Comparison of ENCODE assay signal across 20 cellular contexts in the genomic region with DNA sequence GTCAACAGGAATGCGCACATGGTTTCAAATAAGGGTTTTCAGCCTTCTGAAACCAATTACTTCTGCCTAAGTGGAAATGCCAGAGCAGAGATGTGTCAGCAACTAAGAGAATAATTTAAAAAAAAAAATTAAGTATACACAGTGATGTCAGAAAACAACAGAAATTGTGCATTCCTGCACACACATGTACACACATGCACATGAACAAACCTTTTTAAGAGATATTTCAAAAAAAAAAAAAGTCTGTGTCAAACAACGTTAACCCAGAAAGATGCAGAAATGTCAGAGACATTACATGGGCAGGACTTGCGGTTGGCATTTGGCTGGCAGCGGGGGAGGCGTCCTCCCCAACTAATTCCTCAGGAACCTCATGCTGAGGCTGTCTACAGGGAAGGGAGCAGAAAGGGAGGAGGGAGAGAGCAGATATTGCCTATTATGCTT.
A peak's percentile ranks its signal among the peaks of the same experiment; 100 is the strongest.
DNase-seq lines count a peak whose midpoint lies in the region; ATAC-seq, FAIRE-seq and TF ChIP-seq lines count a peak whose summit lies in the region.
"Had no signal": no experiment of that assay in that cellular context is flagged by ENCODE, and none has a peak within 500 bp of the region (broad histone marks: within the 10 kb centered on the region; RNA-seq: fewer than 3 reads in every experiment).

No MANE protein-coding gene starts in this region.

- no peak overlapping the region for H3K4me3 ChIP-seq in pancreas
- H3K4me3 ChIP-seq: vagina had no signal

- intact Hi-C loops in pancreas (cut with DNase I): no loop called here

- H3K9me3 ChIP-seq in pancreas: no peaks in the 10 kb centered on the region
- H3K9me3 ChIP-seq: vagina had no signal

- peaks cover 56% of the 10 kb centered on the region for H3K4me1 Mint-ChIP-seq in HFFc6 (ENCODE audit: low read depth)
- H3K4me1 Mint-ChIP-seq: naive thymus-derived CD8-positive, alpha-beta T cell had no signal

- H3K9me3 Mint-ChIP-seq in HFFc6: no peaks in the 10 kb centered on the region

- 0 out of 2 replicates have a peak, but pooled peaks cover 5% of the 10 kb centered on the region for H3K36me3 Mint-ChIP-seq in HFFc6 (ENCODE audit: low read depth)
- H3K36me3 Mint-ChIP-seq: naive thymus-derived CD8-positive, alpha-beta T cell had no signal

- WGBS in pancreas, 2 donors: 66 to 67% methylated on average over 5 of the region's 5 CpGs

- H3K27me3 ChIP-seq in pancreas: no peaks in the 10 kb centered on the region
- H3K27me3 ChIP-seq: vagina had no signal

- no peak for TF ChIP-seq CTCF in HFFc6 (IDR thresholded peaks at IDR 0.05)
- TF ChIP-seq CTCF in pancreas (IDR thresholded peaks at IDR 0.05): no peak

- no peak overlapping the region for H3K27ac ChIP-seq in pancreas
- H3K27ac ChIP-seq: vagina had no signal

- no peak for ATAC-seq in pancreas
- ATAC-seq: activated CD4-positive, CD25-positive, alpha-beta regulatory T cell treated with anti-CD3 and anti-CD28 coated beads, Interleukin-2, amount 50 U/mL, for 24 hours; HCT116; naive thymus-derived CD8-positive, alpha-beta T cell; sciatic nerve had no signal

- no peaks in the 10 kb centered on the region for H3K36me3 ChIP-seq in pancreas
- H3K36me3 ChIP-seq: vagina had no signal

- DNase-seq in AG08395 (ENCODE audit: low spot score) (peak; percentile 78), HFFc6 (peak; percentile 17), brain pericyte (ENCODE audit: low read depth, low spot score) (peak; percentile 5), kidney tubule cell (ENCODE audit: low spot score) (peak; percentile 67), COLO829 (ENCODE audit: low spot score) (no peak), pancreas (no peak), NCI-H1694 (lab: John Stamatoyannopoulos, UW) (no peak)
- no peak for DNase-seq in stimulated activated CD8-positive, alpha-beta memory T cell treated with anti-CD3 and anti-CD28 coated beads, Interleukin-4, amount 100 ng/mL, for 48 hours
- DNase-seq: activated CD8-positive, alpha-beta memory T cell treated with anti-CD3 and anti-CD28 coated beads, Interleukin-2, amount 50 U/mL, for 48 hours; activated naive CD4-positive, alpha-beta T cell treated with anti-CD3 and anti-CD28 coated beads, Interleukin-2, amount 50 U/mL, for 16 hours; KBM-7; naive thymus-derived CD8-positive, alpha-beta T cell; NCI-H1694 treated with DMSO at 0.1 percent for 48 hours; NCI-H524 treated with DMSO at 0.1 percent for 48 hours; stimulated activated naive CD4-positive, alpha-beta T cell; T-helper 1 cell had no signal

- H3K27me3 Mint-ChIP-seq in HFFc6 (ENCODE audit: insufficient read depth): peaks cover 2% of the 10 kb centered on the region; the same call in 1 of the 2 replicates

- H3K27ac Mint-ChIP-seq in HFFc6: peak overlapping the region; percentile 79
- H3K27ac Mint-ChIP-seq: naive thymus-derived CD8-positive, alpha-beta T cell had no signal

- H3K4me1 ChIP-seq in pancreas: no peaks in the 10 kb centered on the region
- H3K4me1 ChIP-seq: vagina had no signal

- no peak for FAIRE-seq in pancreas (lab: Jason Lieb, UNC)

- peak overlapping the region; percentile 65 for H3K4me3 Mint-ChIP-seq in HFFc6
- H3K4me3 Mint-ChIP-seq: naive thymus-derived CD8-positive, alpha-beta T cell had no signal

Comparison
In these comparisons a context has a peak if more than half of its experiments do, and no peak if none do; other contexts are left out.
1. DNase-seq: peak in AG08395 (single experiment), HFFc6 (single experiment), brain pericyte (single experiment) and kidney tubule cell (single experiment); none in COLO829 (single experiment), pancreas (0 of 6), NCI-H1694 (single experiment) and stimulated activated CD8-positive, alpha-beta memory T cell treated with anti-CD3 and anti-CD28 coated beads, Interleukin-4, amount 100 ng/mL, for 48 hours (single experiment).